ENCODE assay signal across 10 cellular contexts in the genomic region with DNA sequence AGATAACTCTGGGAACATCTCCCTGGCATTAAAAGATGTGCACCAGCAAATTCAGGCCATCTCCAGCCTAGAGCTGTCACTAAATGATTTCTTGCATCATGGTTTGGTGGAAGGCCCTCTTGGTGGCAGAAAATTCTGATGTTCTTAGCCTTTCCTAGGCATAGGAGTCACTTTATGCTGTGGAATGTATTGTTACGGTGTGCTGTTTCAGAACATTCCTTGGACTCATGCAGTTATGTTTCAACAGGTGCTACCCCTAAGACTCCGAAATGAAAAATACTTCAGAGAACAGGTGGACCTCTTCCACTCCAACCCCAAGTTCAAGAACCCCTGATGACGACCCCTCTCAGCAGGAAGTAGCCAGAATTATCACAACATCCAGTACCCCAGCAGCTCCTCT. TPM values are rescaled to one million over a fixed set of nuclear protein-coding genes. Genes with fewer than 3 reads are reported as not detected.
A peak's percentile ranks its signal among the peaks of the same experiment; 100 is the strongest.
DNase-seq lines count a peak whose midpoint lies in the region; ATAC-seq, FAIRE-seq and TF ChIP-seq lines count a peak whose summit lies in the region.
"Had no signal": no experiment of that assay in that cellular context is flagged by ENCODE, and none has a peak within 500 bp of the region (broad histone marks: within the 10 kb centered on the region; RNA-seq: fewer than 3 reads in every experiment).

No MANE protein-coding gene starts in this region.

- no peak overlapping the region for H4K5ac ChIP-seq in mesendoderm (ENCODE audit: low read length)

- H3K4ac ChIP-seq in mesendoderm (ENCODE audit: low read depth, low read length): no peak overlapping the region

- no peak overlapping the region for H3K4me3 ChIP-seq in left ventricle myocardium inferior
- no peak overlapping the region for H3K4me3 ChIP-seq in astrocyte (ENCODE audit: insufficient read depth, low read depth, low read length)
- no peak overlapping the region for H3K4me3 ChIP-seq in mesendoderm (ENCODE audit: low read length)
- H3K4me3 ChIP-seq in vagina: no peak overlapping the region
- no peak overlapping the region for H3K4me3 ChIP-seq in colonic mucosa
- no peak overlapping the region for H3K4me3 ChIP-seq in pancreas

- H4K20me1 ChIP-seq in astrocyte (ENCODE audit: insufficient read depth, low read length): no peaks in the 10 kb centered on the region

- H3K36me3 ChIP-seq in left ventricle myocardium inferior: no peaks in the 10 kb centered on the region
- no peaks in the 10 kb centered on the region for H3K36me3 ChIP-seq in astrocyte (ENCODE audit: insufficient read depth, low read length)
- no peaks in the 10 kb centered on the region for H3K36me3 ChIP-seq in mesendoderm (ENCODE audit: control insufficient read depth, insufficient read depth, low read length)
- H3K36me3 ChIP-seq in vagina: no peaks in the 10 kb centered on the region
- no peaks in the 10 kb centered on the region for H3K36me3 ChIP-seq in colonic mucosa
- H3K36me3 ChIP-seq in pancreas: no peaks in the 10 kb centered on the region

- peaks cover 2% of the 10 kb centered on the region for H3K36me3 Mint-ChIP-seq in astrocyte (ENCODE audit: low read depth, unreplicated experiment)

- no peak overlapping the region for H2AFZ ChIP-seq in astrocyte (ENCODE audit: low read depth, low read length)

- no peak overlapping the region for H3K9ac ChIP-seq in astrocyte (ENCODE audit: low read length)
- no peak overlapping the region for H3K9ac ChIP-seq in mesendoderm (ENCODE audit: low read length)
- no peak overlapping the region for H3K9ac ChIP-seq in colonic mucosa (ENCODE audit: low read depth in 2 of 2, low read length in 2 of 2)

- no peak for ATAC-seq in Right ventricle myocardium superior (ENCODE audit: poor library complexity)
- ATAC-seq in pancreas: no peak

- H3K27me3 ChIP-seq in left ventricle myocardium inferior (ENCODE audit: low read depth) (no peaks in the 10 kb centered on the region), astrocyte (ENCODE audit: insufficient read depth, low read length) (no peaks in the 10 kb centered on the region), mesendoderm (ENCODE audit: insufficient read depth, low read length, poor library complexity) (no peaks in the 10 kb centered on the region), vagina (no peaks in the 10 kb centered on the region), colonic mucosa (no peaks in the 10 kb centered on the region), pancreas (no peaks in the 10 kb centered on the region)

- H3K18ac ChIP-seq in mesendoderm (ENCODE audit: low read length): no peak overlapping the region

- intact Hi-C loops in left ventricle myocardium inferior (cut with micrococcal nuclease) (no loop called here), Right ventricle myocardium superior (cut with DNase I) (no loop called here), vagina (cut with DNase I) (no loop called here), colonic mucosa (cut with DNase I) (no loop called here), pancreas (cut with DNase I) (no loop called here)

- H2BK120ac ChIP-seq in mesendoderm (ENCODE audit: low read depth, low read length): no peak overlapping the region

- H3K79me1 ChIP-seq in mesendoderm (ENCODE audit: low read length): no peaks in the 10 kb centered on the region

- TF ChIP-seq CTCF in left ventricle myocardium inferior (IDR thresholded peaks at IDR 0.05; ENCODE audit: borderline replicate concordance) (peak; percentile 34), astrocyte (IDR thresholded peaks at IDR 0.05; ENCODE audit: insufficient read depth, low read depth, low read length) (peak; percentile 27), vagina (IDR thresholded peaks at IDR 0.05) (no peak), colonic mucosa (IDR thresholded peaks at IDR 0.05) (no peak), pancreas (IDR thresholded peaks at IDR 0.05) (no peak)

- FAIRE-seq in astrocyte (lab: Jason Lieb, UNC): no peak
- no peak for FAIRE-seq in pancreas (lab: Jason Lieb, UNC)

- no peak overlapping the region for H3K4me3 Mint-ChIP-seq in astrocyte (ENCODE audit: unreplicated experiment)
- H3K4me3 Mint-ChIP-seq: activated B cell treated with CpG ODN at 0.5 μM for 24 hours had no signal

- H3K4me1 Mint-ChIP-seq in astrocyte (ENCODE audit: low read depth, unreplicated experiment): peaks cover 9% of the 10 kb centered on the region
- H3K4me1 Mint-ChIP-seq: activated B cell treated with CpG ODN at 0.5 μM for 24 hours had no signal

- H3K27ac ChIP-seq in left ventricle myocardium inferior (replicated peaks) (peak overlapping the region; percentile 76), astrocyte (ENCODE audit: low read depth, low read length) (no peak overlapping the region), mesendoderm (ENCODE audit: low read depth, low read length) (no peak overlapping the region), vagina (peak overlapping the region; percentile 17), colonic mucosa (no peak overlapping the region), pancreas (no peak overlapping the region)

- TF ChIP-seq POLR2A in vagina (IDR thresholded peaks at IDR 0.05): no peak

- no peaks in the 10 kb centered on the region for H3K9me3 Mint-ChIP-seq in astrocyte (ENCODE audit: unreplicated experiment)

- H3K56ac ChIP-seq in mesendoderm (ENCODE audit: low read length): no peak overlapping the region

- no CpG with 5 or more reads among the region's 3 CpGs for WGBS in mesendoderm (ENCODE audit: extremely low coverage, insufficient coverage, low lambda C conversion rate)
- WGBS in pancreas, 2 donors: 77 to 97% methylated on average over 3 of the region's 3 CpGs

- H3K9me3 ChIP-seq in left ventricle myocardium inferior (replicated peaks) (peaks cover 5% of the 10 kb centered on the region), astrocyte (ENCODE audit: insufficient read depth, low read depth, low read length) (no peaks in the 10 kb centered on the region), vagina (no peaks in the 10 kb centered on the region), colonic mucosa (no peaks in the 10 kb centered on the region), pancreas (no peaks in the 10 kb centered on the region)

- H3K79me2 ChIP-seq in astrocyte (ENCODE audit: insufficient read depth, low read length) (no peaks in the 10 kb centered on the region), mesendoderm (ENCODE audit: control insufficient read depth, insufficient read depth, low read length) (no peaks in the 10 kb centered on the region)

- no peaks in the 10 kb centered on the region for H3K27me3 Mint-ChIP-seq in astrocyte (ENCODE audit: low read depth, unreplicated experiment)
- H3K27me3 Mint-ChIP-seq: activated B cell treated with CpG ODN at 0.5 μM for 24 hours had no signal

- H2AK5ac ChIP-seq in mesendoderm (ENCODE audit: low read length): no peak overlapping the region

- peak overlapping the region; percentile 74 for H3K27ac Mint-ChIP-seq in astrocyte (ENCODE audit: unreplicated experiment)
- H3K27ac Mint-ChIP-seq: activated B cell treated with CpG ODN at 0.5 μM for 24 hours had no signal

- no peak overlapping the region for H3K4me2 ChIP-seq in astrocyte (ENCODE audit: low read length)
- no peak overlapping the region for H3K4me2 ChIP-seq in mesendoderm (ENCODE audit: low read length)

- no peak overlapping the region for H3K23ac ChIP-seq in mesendoderm (ENCODE audit: low read length)

- H3K4me1 ChIP-seq in left ventricle myocardium inferior (peaks cover 18% of the 10 kb centered on the region), astrocyte (ENCODE audit: insufficient read depth, low read length) (no peaks in the 10 kb centered on the region), mesendoderm (ENCODE audit: control insufficient read depth, low read depth, low read length) (no peaks in the 10 kb centered on the region), vagina (peaks cover 16% of the 10 kb centered on the region), colonic mucosa (no peaks in the 10 kb centered on the region), pancreas (peaks cover 4 to 6% (median 5%) of the 10 kb centered on the region in 3 donors)

- H2BK5ac ChIP-seq in mesendoderm (ENCODE audit: low read length): no peak overlapping the region

- no peak overlapping the region for H2BK15ac ChIP-seq in mesendoderm (replicated peaks; ENCODE audit: low read depth)

- DNase-seq in left ventricle myocardium inferior (no peak), Right ventricle myocardium superior (no peak), astrocyte (ENCODE audit: low read depth) (no peak), mesendoderm (peak; percentile 63), vagina (ENCODE audit: extremely low spot score in 2 of 2) (no peak), colonic mucosa (no peak), NCI-H524 treated with DMSO at 0.1 percent for 48 hours (lab: John Stamatoyannopoulos, UW) (no peak), pancreas (no peak)
- DNase-seq: activated B cell treated with CpG ODN at 0.5 μM for 24 hours, NCI-H2171 had no signal

- H4K8ac ChIP-seq in mesendoderm (ENCODE audit: low read depth, low read length): no peak overlapping the region

RNA-seq across cellular contexts. Expression of a gene that starts 20.3 kb away (rescaled TPM):
- total RNA-seq in left ventricle myocardium inferior (10.0 TPM), Right ventricle myocardium superior (7.8 TPM), astrocyte (100 and 102 TPM in 2 replicates), vagina (27.5 TPM), colonic mucosa (10 to 100 TPM; 21.1 to 22.5 TPM), pancreas (10 to 100 TPM; 19.1 to 45.1 (median 26.3) TPM)
- polyA plus RNA-seq in mesendoderm (2013, experiment 1 of 2): 35.1 TPM
- polyA plus RNA-seq in mesendoderm (2013, experiment 2 of 2): 41.9 TPM
- 10 to 100 TPM; 19.8 to 25.6 TPM for polyA plus RNA-seq in pancreas

Comparison
In these comparisons a context has a peak if more than half of its experiments do, and no peak if none do; other contexts are left out.
1. H3K27ac ChIP-seq: peak in left ventricle myocardium inferior (single experiment) and vagina (single experiment); none in astrocyte (single experiment), mesendoderm (single experiment), colonic mucosa (single experiment) and pancreas (0 of 4).
2. CTCF ChIP-seq: peak in left ventricle myocardium inferior (single experiment) and astrocyte (single experiment); none in vagina (0 of 3), colonic mucosa (single experiment) and pancreas (0 of 4).